15 cellular contexts compared by ENCODE assay signal in the genomic region with DNA sequence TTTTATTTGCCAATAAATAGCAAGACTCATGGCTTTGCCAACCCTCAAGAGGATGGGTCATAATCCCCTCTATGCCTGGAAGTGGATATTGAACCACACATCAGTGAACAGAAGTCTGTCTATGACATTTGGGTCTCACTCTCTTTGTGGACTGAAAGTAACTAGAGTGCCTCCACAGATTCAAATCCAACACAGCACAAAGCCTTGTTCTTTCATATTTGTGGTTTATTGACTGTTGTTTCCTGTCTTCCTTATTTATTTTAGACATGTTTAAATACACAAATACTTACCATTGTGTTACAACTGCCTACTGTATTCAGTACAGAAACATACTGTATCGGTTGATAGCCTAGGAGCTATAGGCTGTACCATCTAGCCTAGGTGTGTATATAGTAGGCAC.
DNase-seq lines count a peak whose midpoint lies in the region; ATAC-seq and TF ChIP-seq lines count a peak whose summit lies in the region.
"Had no signal": no experiment of that assay in that cellular context is flagged by ENCODE, and none has a peak within 500 bp of the region (broad histone marks: within the 10 kb centered on the region; RNA-seq: fewer than 3 reads in every experiment).

No MANE protein-coding gene starts in this region.

- no peaks in the 10 kb centered on the region for H3K4me1 ChIP-seq in mucosa of descending colon (ENCODE audit: low read depth)
- H3K4me1 ChIP-seq: A549; BLaER1 treated with 17β-estradiol and CSF1 and Interleukin-3, amounts not matched to agents 10 nM and 100 nM; Caco-2 had no signal

- intact Hi-C loops in mucosa of descending colon (cut with DNase I, micrococcal nuclease), result no loop called here

- no peaks in the 10 kb centered on the region for H3K36me3 ChIP-seq in mucosa of descending colon (ENCODE audit: low read depth)
- H3K36me3 ChIP-seq: BLaER1 treated with 17β-estradiol and CSF1 and Interleukin-3, amounts not matched to agents 10 nM and 100 nM had no signal

- no peak for TF ChIP-seq CTCF in mucosa of descending colon (IDR thresholded peaks at IDR 0.05)

- H3K9me3 ChIP-seq in mucosa of descending colon, result no peaks in the 10 kb centered on the region
- H3K9me3 ChIP-seq: A549, Caco-2 had no signal

- H3K4me3 ChIP-seq in mucosa of descending colon, result no peak overlapping the region
- H3K4me3 ChIP-seq: A549; BLaER1 treated with 17β-estradiol and CSF1 and Interleukin-3, amounts not matched to agents 10 nM and 100 nM had no signal

- DNase-seq in DMS53 (lab: John Stamatoyannopoulos, UW) (peak; percentile 35), DMS53 treated with DMSO at 0.1 percent for 48 hours (lab: John Stamatoyannopoulos, UW; ENCODE audit: unreplicated experiment) (no peak), foreskin melanocyte (peak; percentile 65), mucosa of descending colon (no peak), NCI-H1694 (lab: John Stamatoyannopoulos, UW) (no peak)
- no peak for DNase-seq in activated CD4-positive, alpha-beta T cell treated with anti-CD3 and anti-CD28 coated beads for 1 hour
- DNase-seq: AML-193; Caco-2; Calu3; CD4-positive, alpha-beta T cell; CD8-positive, alpha-beta T cell; DMS79 treated with DMSO at 0.1 percent for 48 hours; GF-D8 had no signal

- peak; percentile 40 for ATAC-seq in mucosa of descending colon
- ATAC-seq: A549; CD8-positive, alpha-beta T cell had no signal

Comparison
In these comparisons a context has a peak if more than half of its experiments do, and no peak if none do; other contexts are left out.
1. DNase-seq: peak in DMS53 (single experiment) and foreskin melanocyte (single experiment); none in DMS53 treated with DMSO at 0.1 percent for 48 hours (single experiment), mucosa of descending colon (0 of 3), NCI-H1694 (single experiment) and activated CD4-positive, alpha-beta T cell treated with anti-CD3 and anti-CD28 coated beads for 1 hour (single experiment).